ENCODE assay signal across 18 cellular contexts in the genomic region with DNA sequence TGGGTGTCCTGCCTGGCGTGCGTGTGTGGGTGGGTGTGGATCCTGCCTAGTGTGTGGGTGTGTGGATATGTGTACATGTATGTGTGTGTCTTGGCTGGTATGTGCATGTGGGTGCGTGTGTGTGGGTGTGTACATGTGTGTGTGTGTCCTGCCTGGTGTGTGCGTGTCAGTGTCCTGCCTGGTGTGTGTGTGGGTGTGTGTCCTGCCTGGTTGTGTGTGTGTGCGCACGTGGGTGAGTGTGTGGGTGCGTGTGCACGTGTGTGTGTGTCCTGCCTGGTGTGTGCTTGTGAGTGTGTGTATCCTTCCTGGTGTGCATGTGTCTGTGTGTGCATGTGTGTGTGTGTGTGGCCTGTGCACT.
"Had no signal": no experiment of that assay in that cellular context is flagged by ENCODE, and none has a peak within 500 bp of the region (broad histone marks: within the 10 kb centered on the region; RNA-seq: fewer than 3 reads in every experiment).

No MANE protein-coding gene starts in this region.

- H3K27me3 ChIP-seq: brain microvascular endothelial cell, ovary, sigmoid colon had no signal

- H3K27ac ChIP-seq: brain microvascular endothelial cell had no signal

- DNase-seq: activated CD4-positive, alpha-beta memory T cell treated with anti-CD3 and anti-CD28 coated beads, Interleukin-2, amount 10 ng/mL, durations not matched to agents 7 days and 5 days; activated CD4-positive, alpha-beta T cell treated with anti-CD3 and anti-CD28 coated beads for 4 hours; activated gamma-delta T cell; activated T-cell treated with anti-CD3 and anti-CD28 coated beads, Interleukin-2, amount 50 U/mL, for 4 hours; amniotic stem cell; brain microvascular endothelial cell; effector memory CD4-positive, alpha-beta T cell; foreskin melanocyte; head of caudate nucleus; immature natural killer cell; ovary; sigmoid colon; spleen; stimulated activated naive CD8-positive, alpha-beta T cell treated with anti-CD3 and anti-CD28 coated beads, Interleukin-15, amount 100 ng/mL, for 72 hours; T-helper 2 cell had no signal

- H3K36me3 ChIP-seq: brain microvascular endothelial cell, ovary, sigmoid colon, spleen had no signal

- H3K9me3 Mint-ChIP-seq: activated CD4-positive, alpha-beta memory T cell treated with anti-CD3 and anti-CD28 coated beads, Interleukin-2, amount 10 ng/mL, durations not matched to agents 7 days and 5 days; activated T-cell treated with anti-CD3 and anti-CD28 coated beads, Interleukin-2, amount 50 U/mL, for 4 hours; dendritic cell treated with granulocyte-macrophage colony-stimulating factor and Interleukin-4, amounts not matched to agents 40 ng/mL and 50 ng/mL, for 4 days; immature natural killer cell; natural killer cell treated with Interleukin-12 subunit alpha and Interleukin-12 subunit beta and Interleukin-15 and Interleukin-18, amount 100 ng/mL, for 72 hours; stimulated activated naive CD8-positive, alpha-beta T cell treated with anti-CD3 and anti-CD28 coated beads, Interleukin-15, amount 100 ng/mL, for 72 hours had no signal

- H3K27me3 Mint-ChIP-seq: activated CD4-positive, alpha-beta memory T cell treated with anti-CD3 and anti-CD28 coated beads, Interleukin-2, amount 10 ng/mL, durations not matched to agents 7 days and 5 days; activated naive CD8-positive, alpha-beta T cell; natural killer cell treated with Interleukin-12 subunit alpha and Interleukin-12 subunit beta and Interleukin-15 and Interleukin-18, amount 100 ng/mL, for 72 hours; stimulated activated naive CD8-positive, alpha-beta T cell treated with anti-CD3 and anti-CD28 coated beads, Interleukin-15, amount 100 ng/mL, for 72 hours had no signal

- H3K4me3 Mint-ChIP-seq: activated CD4-positive, alpha-beta memory T cell treated with anti-CD3 and anti-CD28 coated beads, Interleukin-2, amount 10 ng/mL, durations not matched to agents 7 days and 5 days; activated naive CD8-positive, alpha-beta T cell; activated T-cell treated with anti-CD3 and anti-CD28 coated beads, Interleukin-2, amount 50 U/mL, for 4 hours; dendritic cell treated with granulocyte-macrophage colony-stimulating factor and Interleukin-4, amounts not matched to agents 40 ng/mL and 50 ng/mL, for 4 days; immature natural killer cell; natural killer cell treated with Interleukin-12 subunit alpha and Interleukin-12 subunit beta and Interleukin-15 and Interleukin-18, amount 100 ng/mL, for 72 hours; stimulated activated naive CD8-positive, alpha-beta T cell treated with anti-CD3 and anti-CD28 coated beads, Interleukin-15, amount 100 ng/mL, for 72 hours had no signal

- H3K9me3 ChIP-seq: ovary, sigmoid colon, spleen had no signal

- H3K4me3 ChIP-seq: ovary, sigmoid colon, spleen had no signal

- H3K36me3 Mint-ChIP-seq: activated naive CD8-positive, alpha-beta T cell; immature natural killer cell; natural killer cell treated with Interleukin-12 subunit alpha and Interleukin-12 subunit beta and Interleukin-15 and Interleukin-18, amount 100 ng/mL, for 72 hours had no signal

- ATAC-seq: activated T-cell treated with anti-CD3 and anti-CD28 coated beads, Interleukin-2, amount 50 U/mL, for 4 hours; natural killer cell treated with Interleukin-12 subunit alpha and Interleukin-12 subunit beta and Interleukin-15 and Interleukin-18, amount 100 ng/mL, for 72 hours; stimulated activated naive CD8-positive, alpha-beta T cell treated with anti-CD3 and anti-CD28 coated beads, Interleukin-15, amount 100 ng/mL, for 72 hours had no signal

- H3K27ac Mint-ChIP-seq: activated CD4-positive, alpha-beta memory T cell treated with anti-CD3 and anti-CD28 coated beads, Interleukin-2, amount 10 ng/mL, durations not matched to agents 7 days and 5 days; activated naive CD8-positive, alpha-beta T cell; dendritic cell treated with granulocyte-macrophage colony-stimulating factor and Interleukin-4, amounts not matched to agents 40 ng/mL and 50 ng/mL, for 4 days; natural killer cell treated with Interleukin-12 subunit alpha and Interleukin-12 subunit beta and Interleukin-15 and Interleukin-18, amount 100 ng/mL, for 72 hours had no signal

- H3K4me1 Mint-ChIP-seq: activated CD4-positive, alpha-beta memory T cell treated with anti-CD3 and anti-CD28 coated beads, Interleukin-2, amount 10 ng/mL, durations not matched to agents 7 days and 5 days; immature natural killer cell; stimulated activated naive CD8-positive, alpha-beta T cell treated with anti-CD3 and anti-CD28 coated beads, Interleukin-15, amount 100 ng/mL, for 72 hours had no signal
